Comparison of ENCODE assay signal across 1 cellular context in genomic region chr17:57068222-57068658, GRCh38.
TF ChIP-seq lines count a peak whose summit lies in the region.

No MANE protein-coding gene starts in this region.

TF ChIP-seq in HepG2, 621 proteins besides CTCF, POLR2A, EP300 and RAD21 (continued from another document):
- TF ChIP-seq GZF1 (CRISPR knock-in tag; IDR thresholded peaks at IDR 0.05) (no peak), ZNF101 (CRISPR knock-in tag; IDR thresholded peaks at IDR 0.05; ENCODE audit: borderline replicate concordance, low read depth) (no peak), FOXP4 (CRISPR knock-in tag; IDR thresholded peaks at IDR 0.05) (no peak), REXO4 (CRISPR knock-in tag; IDR thresholded peaks at IDR 0.05; ENCODE audit: borderline replicate concordance) (no peak), IKZF1 (IDR thresholded peaks at IDR 0.05) (no peak), ZNF362 (CRISPR knock-in tag; IDR thresholded peaks at IDR 0.05; ENCODE audit: borderline replicate concordance) (peak; percentile 75; the same call in 1 of the 2 replicates), NKX3-1 (CRISPR knock-in tag; IDR thresholded peaks at IDR 0.05) (no peak), ZNF740 (CRISPR knock-in tag; IDR thresholded peaks at IDR 0.05) (peak; percentile 85; the same call in 1 of the 2 replicates), ZFX (CRISPR knock-in tag; IDR thresholded peaks at IDR 0.05; ENCODE audit: low read depth) (peak; percentile 72), MEF2D (CRISPR knock-in tag; IDR thresholded peaks at IDR 0.05) (no peak), GABPA (IDR thresholded peaks at IDR 0.05; ENCODE audit: low read depth, low read length) (no peak), GABPA (CRISPR knock-in tag; IDR thresholded peaks at IDR 0.05; ENCODE audit: low read depth) (peak; percentile 56; the same call in 1 of the 2 replicates), ATF7 (IDR thresholded peaks at IDR 0.05) (no peak), ATF7 (CRISPR knock-in tag; IDR thresholded peaks at IDR 0.05) (no peak), ZNF17 (CRISPR knock-in tag; IDR thresholded peaks at IDR 0.05) (no peak), SAP130 (CRISPR knock-in tag; IDR thresholded peaks at IDR 0.05; ENCODE audit: low read depth) (peak; percentile 31; the same call in 1 of the 2 replicates), PATZ1 (CRISPR knock-in tag; IDR thresholded peaks at IDR 0.05) (peak; percentile 85), ZFP82 (CRISPR knock-in tag; IDR thresholded peaks at IDR 0.05; ENCODE audit: borderline replicate concordance) (no peak), ZNF263 (CRISPR knock-in tag; IDR thresholded peaks at IDR 0.05) (peak; percentile 64), KAT8 (CRISPR knock-in tag; IDR thresholded peaks at IDR 0.05) (0 out of 2 replicates have a peak, but pooled peaks have one; percentile 24), RARA (CRISPR knock-in tag; IDR thresholded peaks at IDR 0.05) (0 out of 2 replicates have a peak, but pooled peaks have one; percentile 7), ETV5 (CRISPR knock-in tag; IDR thresholded peaks at IDR 0.05; ENCODE audit: borderline replicate concordance) (peak; percentile 14; the same call in 1 of the 2 replicates)
